ENCODE assay signal across 19 cellular contexts in the genomic region with DNA sequence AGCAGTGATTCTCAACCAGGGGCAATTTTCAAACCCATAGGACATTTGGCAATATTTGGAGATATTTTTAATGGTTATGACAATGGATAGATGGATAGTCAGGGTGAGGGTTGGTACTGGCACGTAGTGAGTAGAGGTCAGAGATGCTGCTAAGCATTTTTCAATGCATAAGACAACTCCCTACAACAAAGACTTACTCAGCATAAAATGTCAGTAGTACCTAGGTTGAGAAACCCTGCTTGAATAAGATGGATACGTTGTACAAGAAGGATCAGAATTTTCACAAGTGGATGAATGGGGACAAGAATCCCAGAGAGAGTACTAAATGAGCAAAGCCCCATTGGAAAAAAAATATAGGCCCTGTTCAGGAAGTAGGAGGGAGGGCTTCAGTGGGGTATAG. TPM values are rescaled to one million over a fixed set of nuclear protein-coding genes. Genes with fewer than 3 reads are reported as not detected.
DNase-seq lines count a peak whose midpoint lies in the region; ATAC-seq, FAIRE-seq and TF ChIP-seq lines count a peak whose summit lies in the region.
"Had no signal": no experiment of that assay in that cellular context is flagged by ENCODE, and none has a peak within 500 bp of the region (broad histone marks: within the 10 kb centered on the region; RNA-seq: fewer than 3 reads in every experiment).

No MANE protein-coding gene starts in this region.

- no peaks in the 10 kb centered on the region for H3K27me3 ChIP-seq in HepG2 (ENCODE audit: control insufficient read depth in 1 of 2, insufficient read depth in 2 of 2, low read length in 2 of 2)
- H3K27me3 ChIP-seq in right lobe of liver: no peaks in the 10 kb centered on the region
- no peaks in the 10 kb centered on the region for H3K27me3 ChIP-seq in K562 (ENCODE audit: control insufficient read depth in 2 of 2, insufficient read depth in 2 of 2, low read length in 2 of 2)
- H3K27me3 ChIP-seq in right atrium auricular region: no peaks in the 10 kb centered on the region
- H3K27me3 ChIP-seq: BLaER1 treated with 17β-estradiol and CSF1 and Interleukin-3, amounts not matched to agents 10 nM and 100 nM had no signal

- intact Hi-C loops in HepG2 (cut with micrococcal nuclease; ENCODE audit: unreplicated experiment) (no loop called here), right lobe of liver (cut with DNase I) (no loop called here), K562 (cut with micrococcal nuclease) (no loop called here)

- H3K27me3 Mint-ChIP-seq in activated T-cell treated with anti-CD3 and anti-CD28 coated beads, Interleukin-2, amount 50 U/mL, for 24 hours: peaks cover 6% of the 10 kb centered on the region

- POLR2A ChIA-PET in HepG2 (lab: Yijun Ruan, JAX): no interaction called here
- POLR2A ChIA-PET in K562 (lab: Yijun Ruan, JAX): interaction anchor here (0.9 kb wide), 1 partner anchor 12 kb away, joined by 3 read pairs; a partner anchor contains a TSS

- WGBS in HepG2 (ENCODE audit: low lambda C conversion rate): 2% methylated on average over 2 of the region's 2 CpGs
- 76% methylated on average over 2 of the region's 2 CpGs for WGBS in right lobe of liver (ENCODE audit: insufficient coverage, low coverage, low lambda C conversion rate, missing lambda C conversion rate)
- WGBS in K562 (ENCODE audit: insufficient coverage, low coverage, missing lambda C conversion rate): 0% methylated on average over 2 of the region's 2 CpGs

- no peaks in the 10 kb centered on the region for H4K20me1 ChIP-seq in HepG2 (ENCODE audit: insufficient read depth, low read length)
- no peaks in the 10 kb centered on the region; the same call in 1 of the 2 replicates for H4K20me1 ChIP-seq in K562 (replicated peaks; ENCODE audit: control insufficient read depth, insufficient read depth, low read length)
- H4K20me1 ChIP-seq: BLaER1 treated with 17β-estradiol and CSF1 and Interleukin-3, amounts not matched to agents 10 nM and 100 nM had no signal

- in situ Hi-C loops in HepG2 (cut with HindIII; ENCODE audit: extremely low pct_ligation_motif_present, low pct_unique_long_range_greater_than_20kb) (no loop called here), K562 (cut with MboI) (no loop called here)

- H3K4me1 ChIP-seq in HepG2 (ENCODE audit: insufficient read depth, low read length) (no peaks in the 10 kb centered on the region), right lobe of liver (peaks cover 0 to 15% (median 2%) of the 10 kb centered on the region in 4 donors), K562 (replicated peaks in 1 of 2; ENCODE audit: control insufficient read depth in 2 of 2, insufficient read depth in 2 of 2, low read length in 2 of 2) (no peaks in the 10 kb centered on the region), right atrium auricular region (peaks cover 0 to 10% of the 10 kb centered on the region in 2 donors)
- H3K4me1 ChIP-seq: BLaER1 treated with 17β-estradiol and CSF1 and Interleukin-3, amounts not matched to agents 10 nM and 100 nM; Caco-2 had no signal

- H3K9me3 ChIP-seq in HepG2 (ENCODE audit: low read length): no peaks in the 10 kb centered on the region
- no peaks in the 10 kb centered on the region for H3K9me3 ChIP-seq in right lobe of liver
- H3K9me3 ChIP-seq in K562 (replicated peaks; ENCODE audit: control insufficient read depth, insufficient read depth, low read depth, low read length): no peaks in the 10 kb centered on the region
- no peaks in the 10 kb centered on the region for H3K9me3 ChIP-seq in right atrium auricular region
- H3K9me3 ChIP-seq: Caco-2 had no signal

- ATAC-seq in HepG2 (no peak), right lobe of liver (no peak), K562 (no peak)
- ATAC-seq: CD8-positive, alpha-beta T cell had no signal

- FAIRE-seq in HepG2 (lab: Jason Lieb, UNC) (no peak), K562 (lab: Jason Lieb, UNC) (no peak)
- FAIRE-seq: D721Med, G401.6, GM12891, GM19239 had no signal

- DNase-seq in HepG2 (ENCODE audit: low spot score) (no peak), right lobe of liver (no peak), K562 (ENCODE audit: extremely low read depth in 1 of 4, low spot score in 3 of 4) (no peak), right atrium auricular region (ENCODE audit: low spot score) (no peak)
- no peak for DNase-seq in activated T-cell treated with anti-CD3 and anti-CD28 coated beads, Interleukin-2, amount 50 U/mL, for 24 hours
- DNase-seq: ACHN; Caco-2; Calu3; CD4-positive, alpha-beta T cell; CD8-positive, alpha-beta T cell; DMS79 treated with DMSO at 0.1 percent for 48 hours; GF-D8 had no signal

- no peaks in the 10 kb centered on the region for H3K4me1 Mint-ChIP-seq in activated T-cell treated with anti-CD3 and anti-CD28 coated beads, Interleukin-2, amount 50 U/mL, for 24 hours (ENCODE audit: low read depth)

- H2AFZ ChIP-seq in HepG2 (ENCODE audit: low read length) (no peak overlapping the region), K562 (ENCODE audit: low read depth, low read length) (no peak overlapping the region)

- peaks cover 5% of the 10 kb centered on the region for H3K9me3 Mint-ChIP-seq in activated T-cell treated with anti-CD3 and anti-CD28 coated beads, Interleukin-2, amount 50 U/mL, for 24 hours
- H3K9me3 Mint-ChIP-seq: CD4-positive, alpha-beta T cell had no signal

- no peak for TF ChIP-seq POLR2A in HepG2 (IDR thresholded peaks at IDR 0.05; ENCODE audit: insufficient read depth in 1 of 2, low read depth in 2 of 2, low read length in 2 of 2)
- no peak for TF ChIP-seq POLR2A in right lobe of liver (IDR thresholded peaks at IDR 0.05)
- no peak for TF ChIP-seq POLR2A in K562 (conservative IDR thresholded peaks at IDR 0.05)

- TF ChIP-seq CTCF in HepG2 (CRISPR knock-in tag; IDR thresholded peaks at IDR 0.05) (no peak), right lobe of liver (IDR thresholded peaks at IDR 0.05) (no peak), K562 (IDR thresholded peaks at IDR 0.05 in 2 of 3, conservative IDR thresholded peaks at IDR 0.05 in 1 of 3; ENCODE audit: insufficient read depth in 2 of 3, low read depth in 1 of 3, low read length in 3 of 3) (no peak), right atrium auricular region (IDR thresholded peaks at IDR 0.05) (no peak)

- no peak for TF ChIP-seq EP300 in HepG2 (IDR thresholded peaks at IDR 0.05; ENCODE audit: low read depth in 2 of 2, low read length in 2 of 2)
- no peak for TF ChIP-seq EP300 in HepG2 (CRISPR knock-in tag; IDR thresholded peaks at IDR 0.05; ENCODE audit: borderline replicate concordance)
- no peak for TF ChIP-seq EP300 in K562 (IDR thresholded peaks at IDR 0.05; ENCODE audit: low read length)

- H3K36me3 Mint-ChIP-seq in activated T-cell treated with anti-CD3 and anti-CD28 coated beads, Interleukin-2, amount 50 U/mL, for 24 hours (ENCODE audit: low read depth): no peaks in the 10 kb centered on the region
- H3K36me3 Mint-ChIP-seq: CD8-positive, alpha-beta T cell had no signal

- CTCF ChIA-PET in HepG2 (lab: Yijun Ruan, JAX; ENCODE audit: low intra/inter-chr PET ratio, low total read pairs): no interaction called here
- CTCF ChIA-PET in K562 (lab: Yijun Ruan, JAX; ENCODE audit: low intra/inter-chr PET ratio): no interaction called here

- TF ChIP-seq RAD21 in HepG2 (CRISPR knock-in tag; IDR thresholded peaks at IDR 0.05) (no peak), K562 (CRISPR knock-in tag; conservative IDR thresholded peaks at IDR 0.05 in 1 of 2, IDR thresholded peaks at IDR 0.05 in 1 of 2) (no peak)

- H3K27ac Mint-ChIP-seq in activated T-cell treated with anti-CD3 and anti-CD28 coated beads, Interleukin-2, amount 50 U/mL, for 24 hours: no peak overlapping the region
- H3K27ac Mint-ChIP-seq: CD4-positive, alpha-beta T cell; CD8-positive, alpha-beta T cell had no signal

- H3K27ac ChIP-seq in HepG2 (ENCODE audit: extremely low read length, insufficient read depth, low read length): no peak overlapping the region
- H3K27ac ChIP-seq in right lobe of liver: no peak overlapping the region
- no peak overlapping the region for H3K27ac ChIP-seq in K562 (ENCODE audit: extremely low read depth, low read depth, low read length)
- no peak overlapping the region for H3K27ac ChIP-seq in right atrium auricular region
- H3K27ac ChIP-seq: 22Rv1; BLaER1 treated with 17β-estradiol and CSF1 and Interleukin-3, amounts not matched to agents 10 nM and 100 nM; C4-2B had no signal

- BruUV-seq in HepG2 (replicated peaks; lab: Mats Ljungman, UMichigan): no TSS peak
- no TSS peak for BruUV-seq in K562 (replicated peaks; lab: Mats Ljungman, UMichigan)

- no peaks in the 10 kb centered on the region for H3K79me2 ChIP-seq in HepG2 (ENCODE audit: insufficient read depth, low read length)
- no peaks in the 10 kb centered on the region for H3K79me2 ChIP-seq in K562 (ENCODE audit: control insufficient read depth, insufficient read depth, low read length)

- H3K36me3 ChIP-seq in HepG2 (replicated peaks in 1 of 2; ENCODE audit: control insufficient read depth in 1 of 2, insufficient read depth in 2 of 2, low read length in 2 of 2) (no peaks in the 10 kb centered on the region), right lobe of liver (no peaks in the 10 kb centered on the region), K562 (ENCODE audit: control insufficient read depth, insufficient read depth, low read length) (no peaks in the 10 kb centered on the region), right atrium auricular region (no peaks in the 10 kb centered on the region)
- H3K36me3 ChIP-seq: BLaER1 treated with 17β-estradiol and CSF1 and Interleukin-3, amounts not matched to agents 10 nM and 100 nM had no signal

- no peak overlapping the region for H3K4me3 Mint-ChIP-seq in activated T-cell treated with anti-CD3 and anti-CD28 coated beads, Interleukin-2, amount 50 U/mL, for 24 hours
- H3K4me3 Mint-ChIP-seq: CD4-positive, alpha-beta T cell; CD8-positive, alpha-beta T cell had no signal

- H3K4me2 ChIP-seq in HepG2 (ENCODE audit: low read depth, low read length): no peak overlapping the region
- no peak overlapping the region for H3K4me2 ChIP-seq in K562 (ENCODE audit: insufficient read depth, low read length)
- H3K4me2 ChIP-seq: BLaER1 treated with 17β-estradiol and CSF1 and Interleukin-3, amounts not matched to agents 10 nM and 100 nM had no signal

- no peak overlapping the region for H3K9ac ChIP-seq in HepG2 (ENCODE audit: insufficient read depth, low read depth, low read length)
- H3K9ac ChIP-seq in K562 (ENCODE audit: insufficient read depth in 1 of 2, low read depth in 2 of 2, low read length in 2 of 2): no peak overlapping the region
- H3K9ac ChIP-seq: BLaER1 treated with 17β-estradiol and CSF1 and Interleukin-3, amounts not matched to agents 10 nM and 100 nM had no signal

- no peak overlapping the region for H3K4me3 ChIP-seq in HepG2 (replicated peaks in 1 of 3; ENCODE audit: insufficient read depth in 1 of 3, low read depth in 2 of 3, low read length in 3 of 3)
- no peak overlapping the region for H3K4me3 ChIP-seq in right lobe of liver
- no peak overlapping the region for H3K4me3 ChIP-seq in K562
- H3K4me3 ChIP-seq in right atrium auricular region: no peak overlapping the region
- H3K4me3 ChIP-seq: BLaER1 treated with 17β-estradiol and CSF1 and Interleukin-3, amounts not matched to agents 10 nM and 100 nM had no signal

- no peaks in the 10 kb centered on the region for H3K9me1 ChIP-seq in K562 (ENCODE audit: control insufficient read depth, insufficient read depth, low read length)

RNA-seq across cellular contexts. Expression of a gene that starts 12.0 kb away (rescaled TPM):
- total RNA-seq in HepG2 (2016; rRNA removed; fragmentation: Illumina TruSeq; extraction: Trizol) (37.2 and 65.8 TPM in 2 replicates), right lobe of liver (10 to 100 TPM; 22.6 to 33.2 (median 27.1) TPM), K562 (2014; rRNA removed) (21.5 and 23.5 TPM in 2 replicates), K562 (2014; rRNA removed; fragmentation: Illumina TruSeq; extraction: Trizol) (52.7 and 55.9 TPM in 2 replicates), K562 (2015; rRNA removed; fragmentation: Illumina TruSeq; extraction: Trizol) (37.4 and 41.4 TPM in 2 replicates), K562 (2021) (32.7 and 34.1 TPM in 2 replicates), right atrium auricular region (10 to 100 TPM; 18.8 to 23.7 TPM)
- 2.5 and 2.7 TPM in 2 replicates for total RNA-seq in HepG2 (2016; cell fraction: cytosol; rRNA removed; fragmentation: Illumina TruSeq; extraction: Trizol; ENCODE audit: low read depth)
- total RNA-seq in HepG2 (2016; cell fraction: insoluble cytoplasmic fraction; rRNA removed; fragmentation: Illumina TruSeq; extraction: Trizol): 38.6 and 65.0 TPM in 2 replicates
- total RNA-seq in HepG2 (2016; cell fraction: membrane; rRNA removed; fragmentation: Illumina TruSeq; extraction: Trizol): 15.9 and 19.0 TPM in 2 replicates
- 24.0 and 25.6 TPM in 2 replicates for total RNA-seq in HepG2 (2016; cell fraction: nucleus; rRNA removed; fragmentation: Illumina TruSeq; extraction: Trizol)
- polyA plus RNA-seq in HepG2 (2011; rRNA removed) (12.7 and 14.8 TPM in 2 replicates), K562 (2011; rRNA removed) (15.7 and 21.5 TPM in 2 replicates), K562 (2014; fragmentation: Illumina TruSeq; extraction: Trizol) (8.8 and 10.8 TPM in 2 replicates), K562 (2014; fragmentation: Nextera tagmentation; extraction: Ambion mirVana) (10 to 100 TPM; 20.0 to 48.1 TPM), K562 (2014; rRNA removed) (19.2 and 22.6 TPM in 2 replicates)
- 7.8 and 14.4 TPM in 2 replicates for polyA plus RNA-seq in HepG2 (2011; cell fraction: cytosol; rRNA removed)
- 4.2 and 7.4 TPM in 2 replicates for polyA plus RNA-seq in HepG2 (2011; cell fraction: nucleus; rRNA removed)
- polyA plus RNA-seq in HepG2 (2012): 10.3 and 13.4 TPM in 2 replicates
- polyA plus RNA-seq in HepG2 (2016; cell fraction: cytosol; fragmentation: Illumina TruSeq; extraction: Trizol; ENCODE audit: low read depth): 0.89 and 0.90 TPM in 2 replicates
- 27.1 and 30.5 TPM in 2 replicates for polyA plus RNA-seq in HepG2 (2016; cell fraction: insoluble cytoplasmic fraction; fragmentation: Illumina TruSeq; extraction: Trizol; ENCODE audit: low read depth)
- 4.4 and 4.8 TPM in 2 replicates for polyA plus RNA-seq in HepG2 (2016; cell fraction: membrane; fragmentation: Illumina TruSeq; extraction: Trizol; ENCODE audit: low read depth)
- polyA plus RNA-seq in HepG2 (2016; cell fraction: nucleus; fragmentation: Illumina TruSeq; extraction: Trizol; ENCODE audit: insufficient read depth, low read depth): 17.5 and 19.5 TPM in 2 replicates
- 6.7 and 16.3 TPM in 2 replicates for polyA minus RNA-seq in HepG2 (2011; rRNA and poly(A)+ RNA removed; ENCODE audit: low replicate concordance)
- polyA minus RNA-seq in HepG2 (2011; cell fraction: cytosol; rRNA and poly(A)+ RNA removed): 18.3 and 20.3 TPM in 2 replicates
- polyA minus RNA-seq in HepG2 (2011; cell fraction: nucleus; rRNA and poly(A)+ RNA removed): 29.6 and 31.1 TPM in 2 replicates
- 3.3 and 11.8 TPM in 2 replicates for total RNA-seq in K562 (2011; cell fraction: chromatin; rRNA removed; ENCODE audit: low replicate concordance)
- 2.7 and 3.2 TPM in 2 replicates for total RNA-seq in K562 (2011; cell fraction: nucleolus; rRNA removed)
- total RNA-seq in K562 (2011; cell fraction: nucleoplasm; rRNA removed): 9.5 and 22.1 TPM in 2 replicates
- 7.6 and 15.1 TPM in 2 replicates for polyA plus RNA-seq in K562 (2011; cell fraction: cytosol; rRNA removed)
- polyA plus RNA-seq in K562 (2011; cell fraction: nucleus; rRNA removed): 4.2 and 4.3 TPM in 2 replicates
- polyA plus RNA-seq in K562 (2012): 5.3 and 6.8 TPM in 2 replicates
- polyA minus RNA-seq in K562 (2011; rRNA and poly(A)+ RNA removed): 29.7 and 31.2 TPM in 2 replicates
- polyA minus RNA-seq in K562 (2011; cell fraction: cytosol; rRNA and poly(A)+ RNA removed): 11.4 and 18.3 TPM in 2 replicates
- polyA minus RNA-seq in K562 (2011; cell fraction: nucleus; rRNA and poly(A)+ RNA removed): 6.9 and 9.6 TPM in 2 replicates

RNA-seq across cellular contexts. Expression of a gene that starts 45.9 kb away (rescaled TPM):
- total RNA-seq in HepG2 (2016; rRNA removed; fragmentation: Illumina TruSeq; extraction: Trizol) (51.4 and 68.7 TPM in 2 replicates), right lobe of liver (10 to 100 TPM; 32.5 to 46.3 (median 44.1) TPM), K562 (2014; rRNA removed) (3.1 and 3.8 TPM in 2 replicates), K562 (2014; rRNA removed; fragmentation: Illumina TruSeq; extraction: Trizol) (6.4 and 7.3 TPM in 2 replicates), K562 (2015; rRNA removed; fragmentation: Illumina TruSeq; extraction: Trizol) (6.4 and 9.5 TPM in 2 replicates), K562 (2021) (4.7 and 5.8 TPM in 2 replicates), right atrium auricular region (10 to 100 TPM; 31.1 to 40.6 TPM)
- 8.1 and 10.5 TPM in 2 replicates for total RNA-seq in HepG2 (2016; cell fraction: cytosol; rRNA removed; fragmentation: Illumina TruSeq; extraction: Trizol; ENCODE audit: low read depth)
- 51.6 and 65.3 TPM in 2 replicates for total RNA-seq in HepG2 (2016; cell fraction: insoluble cytoplasmic fraction; rRNA removed; fragmentation: Illumina TruSeq; extraction: Trizol)
- 23.6 and 26.4 TPM in 2 replicates for total RNA-seq in HepG2 (2016; cell fraction: membrane; rRNA removed; fragmentation: Illumina TruSeq; extraction: Trizol)
- total RNA-seq in HepG2 (2016; cell fraction: nucleus; rRNA removed; fragmentation: Illumina TruSeq; extraction: Trizol): 111 and 112 TPM in 2 replicates
- polyA plus RNA-seq in HepG2 (2011; rRNA removed) (42.1 and 43.8 TPM in 2 replicates), K562 (2011; rRNA removed) (10.1 and 10.8 TPM in 2 replicates), K562 (2014; fragmentation: Illumina TruSeq; extraction: Trizol) (3.7 and 5.9 TPM in 2 replicates), K562 (2014; fragmentation: Nextera tagmentation; extraction: Ambion mirVana) (1 to 10 TPM in 1 of 2 experiments, under 1 TPM in 1; 0.94 to 1.7 TPM), K562 (2014; rRNA removed) (2.5 and 3.7 TPM in 2 replicates)
- polyA plus RNA-seq in HepG2 (2011; cell fraction: cytosol; rRNA removed): 21.7 and 35.6 TPM in 2 replicates
- polyA plus RNA-seq in HepG2 (2011; cell fraction: nucleus; rRNA removed): 35.4 and 41.4 TPM in 2 replicates
- polyA plus RNA-seq in HepG2 (2012): 45.1 and 63.2 TPM in 2 replicates
- 1.6 TPM in 2 replicates for polyA plus RNA-seq in HepG2 (2016; cell fraction: cytosol; fragmentation: Illumina TruSeq; extraction: Trizol; ENCODE audit: low read depth)
- 39.9 and 43.3 TPM in 2 replicates for polyA plus RNA-seq in HepG2 (2016; cell fraction: insoluble cytoplasmic fraction; fragmentation: Illumina TruSeq; extraction: Trizol; ENCODE audit: low read depth)
- 7.6 and 7.9 TPM in 2 replicates for polyA plus RNA-seq in HepG2 (2016; cell fraction: membrane; fragmentation: Illumina TruSeq; extraction: Trizol; ENCODE audit: low read depth)
- 106 and 117 TPM in 2 replicates for polyA plus RNA-seq in HepG2 (2016; cell fraction: nucleus; fragmentation: Illumina TruSeq; extraction: Trizol; ENCODE audit: insufficient read depth, low read depth)
- polyA minus RNA-seq in HepG2 (2011; rRNA and poly(A)+ RNA removed; ENCODE audit: low replicate concordance): 187 and 243 TPM in 2 replicates
- 60.2 and 70.2 TPM in 2 replicates for polyA minus RNA-seq in HepG2 (2011; cell fraction: cytosol; rRNA and poly(A)+ RNA removed)
- polyA minus RNA-seq in HepG2 (2011; cell fraction: nucleus; rRNA and poly(A)+ RNA removed): 201 and 210 TPM in 2 replicates
- 23.3 and 49.2 TPM in 2 replicates for total RNA-seq in K562 (2011; cell fraction: chromatin; rRNA removed; ENCODE audit: low replicate concordance)
- 11.5 and 15.8 TPM in 2 replicates for total RNA-seq in K562 (2011; cell fraction: nucleolus; rRNA removed)
- 23.7 and 31.5 TPM in 2 replicates for total RNA-seq in K562 (2011; cell fraction: nucleoplasm; rRNA removed)
- polyA plus RNA-seq in K562 (2011; cell fraction: cytosol; rRNA removed): 2.8 and 5.6 TPM in 2 replicates
- polyA plus RNA-seq in K562 (2011; cell fraction: nucleus; rRNA removed): 12.8 and 22.2 TPM in 2 replicates
- 3.6 and 4.1 TPM in 2 replicates for polyA plus RNA-seq in K562 (2012)
- polyA minus RNA-seq in K562 (2011; rRNA and poly(A)+ RNA removed): 16.6 and 32.2 TPM in 2 replicates
- 7.6 and 8.6 TPM in 2 replicates for polyA minus RNA-seq in K562 (2011; cell fraction: cytosol; rRNA and poly(A)+ RNA removed)
- 18.0 and 44.5 TPM in 2 replicates for polyA minus RNA-seq in K562 (2011; cell fraction: nucleus; rRNA and poly(A)+ RNA removed)
